ENCODE assay signal across 8 cellular contexts in the genomic region with DNA sequence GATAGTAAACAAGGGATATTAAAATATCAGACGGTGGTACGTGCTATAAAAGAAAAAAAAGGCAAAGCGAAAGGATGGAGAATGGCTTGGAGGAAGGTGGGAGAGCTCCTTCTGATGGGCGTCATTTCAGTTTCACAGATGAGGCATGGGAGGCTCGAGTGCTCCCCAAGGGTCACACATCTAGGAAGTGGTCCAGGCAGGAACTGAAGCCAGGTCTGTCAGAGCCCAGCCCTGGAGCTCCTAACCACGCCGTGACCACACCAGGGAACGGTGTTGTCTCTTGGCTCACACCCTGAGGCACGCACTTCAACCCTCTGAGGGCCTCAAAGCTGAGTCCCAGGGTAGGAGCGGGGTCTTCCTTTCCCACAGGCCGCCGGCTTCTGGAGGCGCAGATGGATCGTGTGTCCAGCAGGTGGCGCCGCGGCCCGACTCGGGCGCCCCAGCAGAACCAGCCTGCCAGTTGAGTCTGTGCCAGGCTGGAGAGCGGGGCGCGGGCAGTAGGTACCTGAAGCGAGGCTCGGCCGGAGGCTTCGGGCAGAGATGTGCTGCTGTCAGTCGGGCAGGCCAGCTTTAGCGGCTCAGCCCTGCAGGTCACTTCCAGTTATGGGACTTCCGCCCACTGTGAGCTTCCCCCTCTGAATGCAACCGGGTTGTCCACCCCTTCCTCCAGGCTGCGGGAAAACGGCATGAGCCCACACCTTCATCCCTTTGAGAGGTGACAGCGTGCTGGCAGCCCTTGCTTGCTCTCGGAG.
DNase-seq lines count a peak whose midpoint lies in the region; ATAC-seq and TF ChIP-seq lines count a peak whose summit lies in the region.

No MANE protein-coding gene starts in this region.

- no peaks in the 10 kb centered on the region for H3K36me3 ChIP-seq in left ventricle myocardium inferior

- peaks cover 14% of the 10 kb centered on the region for H3K27me3 Mint-ChIP-seq in Calu3 (ENCODE audit: unreplicated experiment)
- H3K27me3 Mint-ChIP-seq in activated naive CD8-positive, alpha-beta T cell treated with anti-CD3 and anti-CD28 coated beads for 36 hours = peaks cover 25% of the 10 kb centered on the region

- peak overlapping the region; percentile 42 for H3K4me3 ChIP-seq in left ventricle myocardium inferior

- peak overlapping the region; percentile 64 for H3K27ac ChIP-seq in RWPE1
- no peak overlapping the region for H3K27ac ChIP-seq in left ventricle myocardium inferior (replicated peaks)

- peaks cover 5% of the 10 kb centered on the region for H3K9me3 Mint-ChIP-seq in Calu3 (ENCODE audit: low read depth, unreplicated experiment)
- H3K9me3 Mint-ChIP-seq in activated naive CD8-positive, alpha-beta T cell treated with anti-CD3 and anti-CD28 coated beads for 36 hours = peaks cover 6% of the 10 kb centered on the region

- TF ChIP-seq CTCF in Calu3 (IDR thresholded peaks at IDR 0.05; ENCODE audit: unreplicated experiment) (peak; percentile 91), RWPE1 (conservative IDR thresholded peaks at IDR 0.05; ENCODE audit: low read depth) (peak; percentile 90), left ventricle myocardium inferior (IDR thresholded peaks at IDR 0.05; ENCODE audit: borderline replicate concordance) (peak; percentile 92)

- peak; percentile 78 for DNase-seq in Calu3
- peak; percentile 17 for DNase-seq in HPDE6-E6E7 (ENCODE audit: extremely low spot score)
- peak; percentile 52 for DNase-seq in RWPE1 (ENCODE audit: low spot score)
- DNase-seq in activated naive CD8-positive, alpha-beta T cell treated with anti-CD3 and anti-CD28 coated beads for 36 hours = peak; percentile 62
- peak; percentile 54 for DNase-seq in left ventricle myocardium inferior
- peak; percentile 88 for DNase-seq in posterior vena cava (ENCODE audit: low spot score)

- intact Hi-C loops in Calu3 (cut with micrococcal nuclease; ENCODE audit: unreplicated experiment) = loop anchor here (10.0 kb wide), 1 partner anchor 144 kb away; no protein-coding TSS in a partner anchor
- intact Hi-C loops in left ventricle myocardium inferior (cut with micrococcal nuclease) = loop anchor here (10.0 kb wide), 1 partner anchor 306 kb away; no protein-coding TSS in a partner anchor
- intact Hi-C loops in posterior vena cava (cut with DNase I) = loop anchor here in 1 of 2 donors (10.0 kb wide), 1 partner anchor 274 kb away; no protein-coding TSS in a partner anchor

- no peak overlapping the region for H3K4me3 Mint-ChIP-seq in Calu3 (ENCODE audit: low read depth, unreplicated experiment)
- H3K4me3 Mint-ChIP-seq in activated naive CD8-positive, alpha-beta T cell treated with anti-CD3 and anti-CD28 coated beads for 36 hours = no peak overlapping the region

- peaks cover 66% of the 10 kb centered on the region for H3K27me3 ChIP-seq in left ventricle myocardium inferior (ENCODE audit: low read depth)

- no peak for TF ChIP-seq POLR2A in GM18505 (IDR thresholded peaks at IDR 0.05; ENCODE audit: borderline replicate concordance, extremely low read depth, insufficient read depth, insufficient read length)

- H3K9me3 ChIP-seq in left ventricle myocardium inferior (replicated peaks) = no peaks in the 10 kb centered on the region

- POLR2A ChIA-PET in RWPE1 (lab: Yijun Ruan, JAX; ENCODE audit: low non-redundant PET) = no interaction called here

- no TSS peak for BruUV-seq in Calu3 (replicated peaks; lab: Mats Ljungman, UMichigan)

- no peak overlapping the region for H3K27ac Mint-ChIP-seq in Calu3 (ENCODE audit: unreplicated experiment)
- no peak overlapping the region for H3K27ac Mint-ChIP-seq in activated naive CD8-positive, alpha-beta T cell treated with anti-CD3 and anti-CD28 coated beads for 36 hours

- H3K36me3 Mint-ChIP-seq in Calu3 (ENCODE audit: insufficient read depth, unreplicated experiment) = no peaks in the 10 kb centered on the region
- no peaks in the 10 kb centered on the region for H3K36me3 Mint-ChIP-seq in activated naive CD8-positive, alpha-beta T cell treated with anti-CD3 and anti-CD28 coated beads for 36 hours

- CTCF ChIA-PET in Calu3 (lab: Charles Lee) (interaction anchor here (0.7 to 1.6 kb wide), 4 partner anchors 36 to 274 kb away, joined by 3 to 10 read pairs (median 4); no protein-coding TSS in a partner anchor), RWPE1 (lab: Yijun Ruan, JAX) (interaction anchor here (0.5 to 2.8 kb wide), 23 partner anchors 10 to 484 kb away, joined by 3 to 20 read pairs (median 3); a partner anchor contains a TSS)

- peaks cover 10% of the 10 kb centered on the region for H3K4me1 ChIP-seq in left ventricle myocardium inferior

- no peak for ATAC-seq in HG03175 (IDR thresholded peaks at IDR 0.05; ENCODE audit: unreplicated experiment)
- ATAC-seq in GM18505 (IDR thresholded peaks at IDR 0.05; ENCODE audit: unreplicated experiment) = no peak

- no peaks in the 10 kb centered on the region for H3K4me1 Mint-ChIP-seq in Calu3 (ENCODE audit: low read depth, unreplicated experiment)
- H3K4me1 Mint-ChIP-seq in activated naive CD8-positive, alpha-beta T cell treated with anti-CD3 and anti-CD28 coated beads for 36 hours = no peaks in the 10 kb centered on the region

Comparison
In these comparisons a context has a peak if more than half of its experiments do, and no peak if none do; other contexts are left out.
1. DNase-seq: peak in every context shown above with its lines; median percentile 88 in posterior vena cava; 78 in Calu3; 62 in activated naive CD8-positive, alpha-beta T cell treated with anti-CD3 and anti-CD28 coated beads for 36 hours; 54 in left ventricle myocardium inferior; 52 in RWPE1; 17 in HPDE6-E6E7.